In genomic region chr12:132314035-132314434, GRCh38 we compare ENCODE assay signal across 9 cellular contexts. TPM values are rescaled to one million over a fixed set of nuclear protein-coding genes. Genes with fewer than 3 reads are reported as not detected.
"Had no signal": no experiment of that assay in that cellular context is flagged by ENCODE, and none has a peak within 500 bp of the region (broad histone marks: within the 10 kb centered on the region; RNA-seq: fewer than 3 reads in every experiment).

No MANE protein-coding gene starts in this region.

- H3K27ac ChIP-seq: HL-60 had no signal

- ATAC-seq: GM23338, HepG2 had no signal

- H3K27ac Mint-ChIP-seq: GM23338, H9, HFFc6 had no signal

- H3K36me3 Mint-ChIP-seq: IgD-negative memory B cell had no signal

- H3K4me3 Mint-ChIP-seq: GM23338, H9, HFFc6, IgD-negative memory B cell had no signal

- H3K4me2 ChIP-seq: GM23338 had no signal

- DNase-seq: H9, HCEC 1CT, HFFc6, KBM-7 had no signal

- H3K4me1 Mint-ChIP-seq: GM23338, H9, IgD-negative memory B cell had no signal

- H3K4me3 ChIP-seq: GM23338 had no signal

RNA-seq across cellular contexts. Expression of gene GALNT9, which starts 15.4 kb away (rescaled TPM):
- total RNA-seq: HFFc6, HT1080 had no signal
